ENCODE assay signal across 3 cellular contexts in the genomic region with DNA sequence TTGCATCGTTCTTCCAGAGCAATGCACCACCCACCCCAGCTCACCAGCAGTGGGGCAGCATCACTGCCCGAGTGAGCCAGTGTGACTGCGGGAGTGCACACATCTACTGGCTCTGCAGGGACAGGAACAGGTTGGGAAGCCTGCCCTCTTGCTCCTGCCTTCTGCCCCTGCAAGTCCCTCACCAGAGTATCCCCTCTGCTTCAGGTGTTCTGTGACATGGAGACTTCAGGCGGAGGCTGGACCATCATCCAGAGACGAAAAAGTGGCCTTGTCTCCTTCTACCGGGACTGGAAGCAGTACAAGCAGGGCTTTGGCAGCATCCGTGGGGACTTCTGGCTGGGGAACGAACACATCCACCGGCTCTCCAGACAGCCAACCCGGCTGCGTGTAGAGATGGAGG. TPM values are rescaled to one million over a fixed set of nuclear protein-coding genes. Genes with fewer than 3 reads are reported as not detected.
"Had no signal": no experiment of that assay in that cellular context is flagged by ENCODE, and none has a peak within 500 bp of the region (broad histone marks: within the 10 kb centered on the region; RNA-seq: fewer than 3 reads in every experiment).

No MANE protein-coding gene starts in this region.

- H3K4me3 ChIP-seq: GM12878 had no signal

- ATAC-seq: GM12878 had no signal

- DNase-seq: GDM1, GF-D8 had no signal

RNA-seq across cellular contexts. Expression of a gene that starts 4.2 kb away (rescaled TPM):
- total RNA-seq: GM12878 had no signal
